In genomic region chr6:149777624-149778023, GRCh38 we compare ENCODE assay signal across 10 cellular contexts.
"Had no signal": no experiment of that assay in that cellular context is flagged by ENCODE, and none has a peak within 500 bp of the region (broad histone marks: within the 10 kb centered on the region; RNA-seq: fewer than 3 reads in every experiment).

No MANE protein-coding gene starts in this region.

- H2AFZ ChIP-seq: GM23338 had no signal

- DNase-seq: H9, HCEC 1CT, HFFc6, KG1 had no signal

- H3K27ac ChIP-seq: HL-60 had no signal

- H3K9me3 Mint-ChIP-seq: GM23338, H9, HFFc6, IgD-negative memory B cell had no signal

- H3K27me3 Mint-ChIP-seq: IgD-negative memory B cell had no signal

- H3K4me3 Mint-ChIP-seq: GM23338, H9, HFFc6, IgD-negative memory B cell had no signal

- H3K4me1 Mint-ChIP-seq: GM23338, H9, IgD-negative memory B cell had no signal

- ATAC-seq: GM23338, HepG2 had no signal

- H3K4me3 ChIP-seq: GM23338 had no signal

- H3K4me2 ChIP-seq: GM23338 had no signal

- H3K27ac Mint-ChIP-seq: GM23338, HFFc6, IgD-negative memory B cell had no signal

- FAIRE-seq: H1, H54, HepG2 had no signal
